1 cellular context compared by ENCODE assay signal in genomic region chr5:154722097-154722496, GRCh38.
TF ChIP-seq lines count a peak whose summit lies in the region.

No MANE protein-coding gene starts in this region.

TF ChIP-seq in H1, 55 proteins besides CTCF, POLR2A, EP300 and RAD21:
- TF ChIP-seq SIN3A (conservative IDR thresholded peaks at IDR 0.05 in 1 of 2, IDR thresholded peaks at IDR 0.05 in 1 of 2; ENCODE audit: low read depth in 1 of 2, low read length in 2 of 2) = peak in 1 of 2 experiments; percentile 42; a peak in 1 of 4 replicates
- no peak for TF ChIP-seq ZNF274 (IDR thresholded peaks at IDR 0.05; ENCODE audit: borderline replicate concordance, extremely low read depth, low read length)
- TF ChIP-seq HDAC2 (IDR thresholded peaks at IDR 0.05; ENCODE audit: borderline replicate concordance in 1 of 2, low read depth in 2 of 2, low read length in 2 of 2) = 0 out of 4 replicates have a peak, but pooled peaks of 1 of the 2 experiments have one; percentile 65
- TF ChIP-seq SP1 (IDR thresholded peaks at IDR 0.05; ENCODE audit: low read depth, low read length) = no peak
- no peak for TF ChIP-seq BRCA1 (IDR thresholded peaks at IDR 0.05; ENCODE audit: low read depth, low read length)
- TF ChIP-seq USF2 (IDR thresholded peaks at IDR 0.05; ENCODE audit: low read length) = no peak
